8 cellular contexts compared by ENCODE assay signal in genomic region chr3:120094776-120095225, GRCh38. TPM values are rescaled to one million over a fixed set of nuclear protein-coding genes. Genes with fewer than 3 reads are reported as not detected.
DNase-seq lines count a peak whose midpoint lies in the region; ATAC-seq and TF ChIP-seq lines count a peak whose summit lies in the region.

No MANE protein-coding gene starts in this region.

- no peaks in the 10 kb centered on the region for H3K9me3 ChIP-seq in naive thymus-derived CD4-positive, alpha-beta T cell (ENCODE audit: control insufficient read depth in 2 of 3, low read length in 3 of 3)
- no peaks in the 10 kb centered on the region for H3K9me3 ChIP-seq in thymus (ENCODE audit: control insufficient read depth)

- peaks cover 11 to 30% of the 10 kb centered on the region in 2 donors for H3K4me1 ChIP-seq in naive thymus-derived CD4-positive, alpha-beta T cell (ENCODE audit: control insufficient read depth in 2 of 2, insufficient read depth in 2 of 2, low read length in 2 of 2)
- peaks cover 8% of the 10 kb centered on the region for H3K4me1 ChIP-seq in thymus (ENCODE audit: control insufficient read depth, insufficient read depth, low read length)

- peak; percentile 100 for DNase-seq in DMS 273 treated with DMSO at 0.1 percent for 48 hours (lab: John Stamatoyannopoulos, UW)
- peak; percentile 99 for DNase-seq in NCI-H526 treated with DMSO at 0.1 percent for 48 hours (lab: John Stamatoyannopoulos, UW)
- peak; percentile 97 to 99 for DNase-seq in activated T-cell treated with anti-CD3 and anti-CD28 coated beads, Interleukin-2, amount 50 U/mL, for 72 hours
- peak; percentile 100 for DNase-seq in fibroblast of pulmonary artery (ENCODE audit: low read depth)
- DNase-seq in naive thymus-derived CD4-positive, alpha-beta T cell: peak in 5 of 9 donors; percentile 84 to 100 (median 99)

- no peak for TF ChIP-seq CTCF in fibroblast of pulmonary artery (IDR thresholded peaks at IDR 0.05; ENCODE audit: low read length, missing control alignments)

- CTCF ChIA-PET in naive thymus-derived CD4-positive, alpha-beta T cell (lab: Charles Lee): interaction anchor here (0.6 to 1.5 kb wide), 4 partner anchors 53 to 203 kb away, joined by 3 read pairs; no protein-coding TSS in a partner anchor

- H3K9me3 Mint-ChIP-seq in activated T-cell treated with anti-CD3 and anti-CD28 coated beads, Interleukin-2, amount 50 U/mL, for 72 hours: no peaks in the 10 kb centered on the region
- H3K9me3 Mint-ChIP-seq in naive thymus-derived CD4-positive, alpha-beta T cell: no peaks in the 10 kb centered on the region

- peak; percentile 65 for ATAC-seq in GM19467 (IDR thresholded peaks at IDR 0.05; ENCODE audit: unreplicated experiment)
- peak; percentile 55 for ATAC-seq in HG03565 (IDR thresholded peaks at IDR 0.05; ENCODE audit: unreplicated experiment)
- peak; percentile 76 to 77 for ATAC-seq in activated T-cell treated with anti-CD3 and anti-CD28 coated beads, Interleukin-2, amount 50 U/mL, for 72 hours (replicated peaks in 1 of 2)
- ATAC-seq in naive thymus-derived CD4-positive, alpha-beta T cell: peak; percentile 78

- H3K4me3 Mint-ChIP-seq in activated T-cell treated with anti-CD3 and anti-CD28 coated beads, Interleukin-2, amount 50 U/mL, for 72 hours: no peak overlapping the region
- no peak overlapping the region for H3K4me3 Mint-ChIP-seq in naive thymus-derived CD4-positive, alpha-beta T cell

- H3K4me1 Mint-ChIP-seq in activated T-cell treated with anti-CD3 and anti-CD28 coated beads, Interleukin-2, amount 50 U/mL, for 72 hours (ENCODE audit: low read depth): peaks cover 22% of the 10 kb centered on the region
- H3K4me1 Mint-ChIP-seq in naive thymus-derived CD4-positive, alpha-beta T cell: peaks cover 14 to 32% (median 27%) of the 10 kb centered on the region in 7 donors

- H3K27me3 Mint-ChIP-seq in activated T-cell treated with anti-CD3 and anti-CD28 coated beads, Interleukin-2, amount 50 U/mL, for 72 hours (ENCODE audit: low read depth): no peaks in the 10 kb centered on the region
- H3K27me3 Mint-ChIP-seq in naive thymus-derived CD4-positive, alpha-beta T cell: peaks cover 0 to 5% (median 0%) of the 10 kb centered on the region in 5 donors

- no peaks in the 10 kb centered on the region for H3K27me3 ChIP-seq in naive thymus-derived CD4-positive, alpha-beta T cell (ENCODE audit: control insufficient read depth in 2 of 2, insufficient read depth in 2 of 2, low read length in 2 of 2)
- H3K27me3 ChIP-seq in thymus (ENCODE audit: control insufficient read depth, insufficient read depth): no peaks in the 10 kb centered on the region

- H3K4me3 ChIP-seq in fibroblast of pulmonary artery (replicated peaks; ENCODE audit: low read depth, low read length) (peak overlapping the region; percentile 73), thymus (ENCODE audit: low read length) (peak overlapping the region; percentile 73)
- peak overlapping the region; percentile 69 for H3K4me3 ChIP-seq in naive thymus-derived CD4-positive, alpha-beta T cell (ENCODE audit: low read length)

- intact Hi-C loops in naive thymus-derived CD4-positive, alpha-beta T cell (cut with micrococcal nuclease): loop anchor here (1.0 to 10.0 kb wide), 31 partner anchors 42 to 1652 kb away; partner anchors contain the start of genes ARHGAP31 (in 2 of the 2), COX17 (in 2 of the 2), GTF2E1 (in 2 of the 2) and LRRC58 (in 2 of the 2)

- peak overlapping the region; percentile 95 for H3K27ac Mint-ChIP-seq in activated T-cell treated with anti-CD3 and anti-CD28 coated beads, Interleukin-2, amount 50 U/mL, for 72 hours
- peak overlapping the region in 1 of 9 donors; percentile 99 for H3K27ac Mint-ChIP-seq in naive thymus-derived CD4-positive, alpha-beta T cell

- peaks cover 0 to 11% (median 0%) of the 10 kb centered on the region in 3 experiments for H3K36me3 ChIP-seq in naive thymus-derived CD4-positive, alpha-beta T cell (ENCODE audit: control insufficient read depth in 2 of 3, insufficient read depth in 3 of 3, low read length in 3 of 3)
- no peaks in the 10 kb centered on the region for H3K36me3 ChIP-seq in thymus (ENCODE audit: control insufficient read depth, insufficient read depth)

- WGBS in thymus: under 1% methylated on average over 31 of the region's 31 CpGs

- peaks cover 7 to 8% of the 10 kb centered on the region in 2 donors for H3K36me3 Mint-ChIP-seq in activated T-cell treated with anti-CD3 and anti-CD28 coated beads, Interleukin-2, amount 50 U/mL, for 72 hours (ENCODE audit: insufficient read depth in 2 of 2)
- H3K36me3 Mint-ChIP-seq in naive thymus-derived CD4-positive, alpha-beta T cell: peaks cover 0 to 17% (median 10%) of the 10 kb centered on the region in 5 donors

- POLR2A ChIA-PET in naive thymus-derived CD4-positive, alpha-beta T cell (lab: Charles Lee): interaction anchor here (0.5 to 4.2 kb wide), 20 partner anchors 10 to 1527 kb away, joined by 3 to 29 read pairs (median 4); partner anchors contain the start of genes LRRC58, NDUFB4, POGLUT1 and TIMMDC1

- peak overlapping the region; percentile 92 for H3K27ac ChIP-seq in naive thymus-derived CD4-positive, alpha-beta T cell (ENCODE audit: low read depth, low read length)
- peak overlapping the region; percentile 99 for H3K27ac ChIP-seq in thymus (ENCODE audit: low read depth)

RNA-seq across cellular contexts. Expression of gene GSK3B, which starts 0.6 kb away (rescaled TPM):
- 10 to 100 TPM; 35.4 to 37.5 TPM for total RNA-seq in activated T-cell treated with anti-CD3 and anti-CD28 coated beads, Interleukin-2, amount 50 U/mL, for 72 hours
- total RNA-seq in naive thymus-derived CD4-positive, alpha-beta T cell: 10 to 100 TPM; 32.9 to 42.9 (median 38.6) TPM
- 10 to 100 TPM; 13.4 to 15.7 TPM for polyA plus RNA-seq in naive thymus-derived CD4-positive, alpha-beta T cell
- 10.9 TPM for polyA plus RNA-seq in thymus

Comparison
In these comparisons a context has a peak if more than half of its experiments do, and no peak if none do; other contexts are left out.
1. Peak in every context shown above with its lines: DNase-seq, ATAC-seq, H3K4me3 ChIP-seq and H3K27ac ChIP-seq.